23 cellular contexts compared by ENCODE assay signal in genomic region chr3:122864498-122864897, GRCh38.
"Had no signal": no experiment of that assay in that cellular context is flagged by ENCODE, and none has a peak within 500 bp of the region (broad histone marks: within the 10 kb centered on the region; RNA-seq: fewer than 3 reads in every experiment).

No MANE protein-coding gene starts in this region.

- H3K9me3 ChIP-seq: left ventricle myocardium inferior, lower lobe of right lung, neutrophil, sigmoid colon, suprapubic skin, thyroid gland, upper lobe of left lung, uterus had no signal

- H3K36me3 ChIP-seq: thyroid gland, uterus had no signal

- H3K27me3 ChIP-seq: hepatocyte, neutrophil, sigmoid colon, suprapubic skin, thyroid gland, upper lobe of left lung, uterus had no signal

- H3K27me3 Mint-ChIP-seq: memory B cell; naive thymus-derived CD8-positive, alpha-beta T cell had no signal

- H3K79me2 ChIP-seq: hepatocyte had no signal

- ATAC-seq: left cardiac atrium; lower lobe of right lung; naive thymus-derived CD8-positive, alpha-beta T cell; stimulated activated naive CD8-positive, alpha-beta T cell treated with anti-CD3 and anti-CD28 coated beads, Interleukin-15, Interleukin-2, amounts not matched to agents 100 U/mL and 50 U/mL, for 24 hours had no signal

- H3K27ac Mint-ChIP-seq: endodermal cell, memory B cell had no signal

- H3K9me3 Mint-ChIP-seq: endodermal cell; memory B cell; naive thymus-derived CD8-positive, alpha-beta T cell had no signal

- H3K4me2 ChIP-seq: hepatocyte, smooth muscle cell had no signal

- H3K4me3 Mint-ChIP-seq: endodermal cell; memory B cell; naive thymus-derived CD8-positive, alpha-beta T cell had no signal

- H3K4me1 Mint-ChIP-seq: endodermal cell, memory B cell had no signal

- DNase-seq: effector CD4-positive, alpha-beta T cell; endodermal cell; erythroblast; foreskin melanocyte; head of caudate nucleus; kidney; left cardiac atrium; left ventricle myocardium inferior; lower lobe of right lung; midbrain; naive thymus-derived CD8-positive, alpha-beta T cell; sigmoid colon; stimulated activated CD4-positive, alpha-beta T cell treated with anti-CD3 and anti-CD28 coated beads, Interleukin-2, amount 100 ng/mL, for 48 hours; stimulated activated naive CD8-positive, alpha-beta T cell treated with anti-CD3 and anti-CD28 coated beads, Interleukin-15, Interleukin-2, amounts not matched to agents 100 U/mL and 50 U/mL, for 24 hours; thyroid gland; upper lobe of left lung; uterus had no signal

- H2AFZ ChIP-seq: hepatocyte had no signal

- H3K4me3 ChIP-seq: coronary artery, hepatocyte, left ventricle myocardium inferior, lower lobe of right lung, sigmoid colon, smooth muscle cell, suprapubic skin, thyroid gland, upper lobe of left lung, uterus had no signal

- H3K27ac ChIP-seq: coronary artery, hepatocyte, left ventricle myocardium inferior, lower lobe of right lung, neutrophil, sigmoid colon, suprapubic skin, thyroid gland, upper lobe of left lung, uterus had no signal

- H3K4me1 ChIP-seq: left ventricle myocardium inferior, lower lobe of right lung, sigmoid colon, suprapubic skin, thyroid gland, upper lobe of left lung, uterus had no signal
